20 cellular contexts compared by ENCODE assay signal in genomic region chr6:152290693-152291092, GRCh38.
"Had no signal": no experiment of that assay in that cellular context is flagged by ENCODE, and none has a peak within 500 bp of the region (broad histone marks: within the 10 kb centered on the region; RNA-seq: fewer than 3 reads in every experiment).

No MANE protein-coding gene starts in this region.

- H3K4me3 ChIP-seq: coronary artery, esophagus muscularis mucosa, lung, sigmoid colon, stomach, testis, tibial artery had no signal

- H2AFZ ChIP-seq: parathyroid adenoma had no signal

- DNase-seq: dermis blood vessel endothelial cell; effector memory CD4-positive, alpha-beta T cell; foreskin keratinocyte; glutamatergic neuron; left colon; natural killer cell; occipital lobe; sigmoid colon; stimulated activated CD4-positive, alpha-beta T cell treated with anti-CD3 and anti-CD28 coated beads, Interleukin-2, amount 100 ng/mL, for 24 hours; stimulated activated CD4-positive, alpha-beta T cell treated with anti-CD3 and anti-CD28 coated beads, Interleukin-4, amount 100 ng/mL, for 24 hours; stimulated activated naive CD4-positive, alpha-beta T cell treated with Interleukin-2 at 50 U/mL for 16 hours; stomach; testis; tibial artery had no signal

- H3K27me3 ChIP-seq: esophagus muscularis mucosa, foreskin keratinocyte, sigmoid colon, stomach, testis, tibial artery had no signal

- H3K79me2 ChIP-seq: parathyroid adenoma had no signal

- H3K4me1 ChIP-seq: foreskin keratinocyte, parathyroid adenoma, stomach, testis had no signal

- FAIRE-seq: endothelial cell of umbilical vein had no signal

- H3K9ac ChIP-seq: parathyroid adenoma had no signal

- H3K27ac ChIP-seq: coronary artery, esophagus muscularis mucosa, foreskin keratinocyte, parathyroid adenoma, sigmoid colon, stomach, testis, tibial artery had no signal

- H3K9me3 ChIP-seq: esophagus muscularis mucosa, sigmoid colon, stomach, testis, tibial artery had no signal

- ATAC-seq: foreskin keratinocyte; left colon; natural killer cell; stimulated activated effector memory CD8-positive, alpha-beta T cell treated with anti-CD3 and anti-CD28 coated beads, Interleukin-12 subunit alpha, Interleukin-12 subunit beta, amount 100 ng/mL, for 72 hours had no signal
